In genomic region chr2:240021488-240022104, GRCh38 we compare ENCODE assay signal across 8 cellular contexts.
DNase-seq lines count a peak whose midpoint lies in the region; ATAC-seq lines count a peak whose summit lies in the region.

No MANE protein-coding gene starts in this region.

- H3K4me3 Mint-ChIP-seq in memory B cell: no peak overlapping the region

- H3K4me1 Mint-ChIP-seq in memory B cell: peaks cover 24% of the 10 kb centered on the region

- H3K27me3 Mint-ChIP-seq in memory B cell: no peaks in the 10 kb centered on the region

- DNase-seq in SIG-M5 treated with dmso at 0.1 percent for 504 hours (lab: John Stamatoyannopoulos, UW; ENCODE audit: unreplicated experiment) (peak; percentile 64), SIG-M5 (lab: John Stamatoyannopoulos, UW) (no peak), NCI-H2107 treated with DMSO at 0.1 percent for 48 hours (lab: John Stamatoyannopoulos, UW; ENCODE audit: unreplicated experiment) (peak; percentile 6), dedifferentiated amniotic fluid mesenchymal stem cell (ENCODE audit: extremely low spot score) (peak; percentile 30), memory B cell (ENCODE audit: low spot score in 2 of 2) (peak; percentile 46 to 54)
- peak; percentile 43 for DNase-seq in activated CD4-positive, alpha-beta T cell treated with anti-CD3 and anti-CD28 coated beads for 1 hour
- DNase-seq in stimulated activated CD8-positive, alpha-beta memory T cell treated with anti-CD3 and anti-CD28 coated beads, Interleukin-2, amount 100 ng/mL, for 48 hours (ENCODE audit: low read depth in 2 of 2): peak; percentile 42 to 52

- no peaks in the 10 kb centered on the region for H3K9me3 Mint-ChIP-seq in memory B cell

- ATAC-seq in memory B cell (ENCODE audit: low read depth): no peak
- ATAC-seq in HG02981 (IDR thresholded peaks at IDR 0.05; ENCODE audit: unreplicated experiment): no peak

- no peak overlapping the region for H3K27ac Mint-ChIP-seq in memory B cell

- peaks cover 21% of the 10 kb centered on the region for H3K36me3 Mint-ChIP-seq in memory B cell
